Comparison of ENCODE assay signal across 27 cellular contexts in the genomic region with DNA sequence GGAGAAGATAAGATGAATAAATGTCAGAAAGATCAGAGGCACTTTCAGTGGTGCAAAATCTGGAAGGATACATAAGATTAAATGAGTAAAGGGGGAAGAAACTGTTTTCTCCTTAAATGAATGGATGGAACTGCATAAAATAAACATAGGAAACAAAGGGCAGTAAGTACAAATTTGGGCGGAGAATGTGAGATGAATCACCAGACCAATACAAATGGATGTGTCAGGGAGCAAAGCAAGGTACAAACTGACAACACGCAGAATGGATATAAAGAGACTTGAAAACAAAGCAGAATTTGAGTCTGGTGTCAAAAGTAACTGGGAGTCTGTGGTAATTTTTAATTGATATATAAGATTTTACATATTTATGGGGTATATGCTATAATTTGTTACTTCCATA.
DNase-seq lines count a peak whose midpoint lies in the region; ATAC-seq and TF ChIP-seq lines count a peak whose summit lies in the region.
"Had no signal": no experiment of that assay in that cellular context is flagged by ENCODE, and none has a peak within 500 bp of the region (broad histone marks: within the 10 kb centered on the region; RNA-seq: fewer than 3 reads in every experiment).

No MANE protein-coding gene starts in this region.

- DNase-seq in GM23248 (peak; percentile 65), RWPE2 (ENCODE audit: low spot score) (no peak), epithelial cell of esophagus (ENCODE audit: low read depth) (peak; percentile 68), osteoblast (ENCODE audit: insufficient read length, low spot score, missing footprints) (peak; percentile 43), NCI-H1694 treated with DMSO at 0.1 percent for 48 hours (lab: John Stamatoyannopoulos, UW) (no peak), adrenal gland (no peak)
- DNase-seq in stimulated activated CD4-positive, alpha-beta T cell treated with anti-CD3 and anti-CD28 coated beads, Interleukin-2, amount 100 ng/mL, for 24 hours: no peak
- DNase-seq: activated CD4-positive, alpha-beta T cell treated with anti-CD3 and anti-CD28 coated beads, Interleukin-2, amount 10 ng/mL, durations not matched to agents 7 days and 5 days; activated naive CD8-positive, alpha-beta T cell treated with anti-CD3 and anti-CD28 coated beads for 36 hours; caudate nucleus; CD8-positive, alpha-beta T cell; glutamatergic neuron; left colon; MM.1S; NCI-H1694; NCI-H774; OCI-M1; psoas muscle; SJCRH30; stimulated activated CD4-positive, alpha-beta T cell treated with anti-CD3 and anti-CD28 coated beads, Interleukin-4, amount 100 ng/mL, for 4 hours; stimulated activated naive CD8-positive, alpha-beta T cell treated with anti-CD3 and anti-CD28 coated beads, Interleukin-15, amount 100 ng/mL, for 72 hours; trophoblast cell had no signal

- H3K4me1 ChIP-seq in GM23248 (ENCODE audit: insufficient read depth) (peaks cover 33% of the 10 kb centered on the region), RWPE2 (ENCODE audit: insufficient read depth, poor library complexity, severe bottlenecking) (no peaks in the 10 kb centered on the region), osteoblast (ENCODE audit: insufficient read depth, low read length) (peaks cover 6% of the 10 kb centered on the region), adrenal gland (replicated peaks in 1 of 2) (peaks cover 0 to 12% of the 10 kb centered on the region in 2 donors)
- H3K4me1 ChIP-seq: psoas muscle had no signal

- TF ChIP-seq CTCF in RWPE2 (IDR thresholded peaks at IDR 0.05; ENCODE audit: poor library complexity, severe bottlenecking): no peak
- no peak for TF ChIP-seq CTCF in epithelial cell of esophagus (IDR thresholded peaks at IDR 0.05; ENCODE audit: insufficient read depth, low read depth, low read length, missing control alignments)
- TF ChIP-seq CTCF in osteoblast (IDR thresholded peaks at IDR 0.05; ENCODE audit: extremely low read depth, low read depth, low read length): no peak
- TF ChIP-seq CTCF in adrenal gland (IDR thresholded peaks at IDR 0.05): no peak

- H2AFZ ChIP-seq in GM23248: no peak overlapping the region
- no peak overlapping the region for H2AFZ ChIP-seq in osteoblast (ENCODE audit: low read length)

- 24 to 47% methylated on average over 2 of the region's 2 CpGs for WGBS in GM23248 (ENCODE audit: low coverage in 1 of 2, low lambda C conversion rate in 2 of 2, missing lambda C conversion rate in 2 of 2), 2 experiments
- WGBS in adrenal gland, 4 donors: 75 to 85% (median 76%) methylated on average over 2 of the region's 2 CpGs

- in situ Hi-C loops in GM23248 (cut with MboI): no loop called here

- H3K27ac ChIP-seq in GM23248: no peak overlapping the region
- H3K27ac ChIP-seq in RWPE2 (ENCODE audit: poor library complexity, severe bottlenecking): no peak overlapping the region
- no peak overlapping the region for H3K27ac ChIP-seq in osteoblast (ENCODE audit: low read depth, low read length)
- no peak overlapping the region for H3K27ac ChIP-seq in adrenal gland
- H3K27ac ChIP-seq: epithelial cell of prostate, psoas muscle, SJCRH30 had no signal

- intact Hi-C loops in adrenal gland (cut with DNase I): no loop called here

- H3K9me3 ChIP-seq in GM23248 (ENCODE audit: low read depth) (no peaks in the 10 kb centered on the region), RWPE2 (ENCODE audit: severe bottlenecking) (no peaks in the 10 kb centered on the region), osteoblast (ENCODE audit: low read depth, low read length) (no peaks in the 10 kb centered on the region), adrenal gland (replicated peaks in 1 of 3) (no peaks in the 10 kb centered on the region)
- H3K9me3 ChIP-seq: psoas muscle, SJCRH30 had no signal

- H3K9ac ChIP-seq in GM23248: no peak overlapping the region

- H3K36me3 ChIP-seq in GM23248 (ENCODE audit: low read depth) (no peaks in the 10 kb centered on the region), RWPE2 (ENCODE audit: low read depth) (no peaks in the 10 kb centered on the region), osteoblast (ENCODE audit: insufficient read depth, low read length) (no peaks in the 10 kb centered on the region), adrenal gland (replicated peaks in 1 of 2) (no peaks in the 10 kb centered on the region)
- H3K36me3 ChIP-seq: SJCRH30 had no signal

- H3K4me3 ChIP-seq in GM23248 (no peak overlapping the region), RWPE2 (ENCODE audit: severe bottlenecking) (no peak overlapping the region), epithelial cell of esophagus (ENCODE audit: low read length) (no peak overlapping the region), osteoblast (ENCODE audit: insufficient read depth, low read length) (no peak overlapping the region), adrenal gland (no peak overlapping the region)
- H3K4me3 ChIP-seq: psoas muscle, SJCRH30 had no signal

- no peaks in the 10 kb centered on the region; the same call in none of the 2 replicates for H3K9me2 ChIP-seq in GM23248 (ENCODE audit: insufficient read depth)

- no peaks in the 10 kb centered on the region for H4K20me1 ChIP-seq in GM23248 (ENCODE audit: insufficient read depth)
- H4K20me1 ChIP-seq in osteoblast (ENCODE audit: insufficient read depth, low read length): no peaks in the 10 kb centered on the region

- H3F3A ChIP-seq in GM23248 (ENCODE audit: insufficient read depth): peaks cover 18% of the 10 kb centered on the region

- H3K27me3 ChIP-seq in GM23248 (replicated peaks; ENCODE audit: insufficient read depth) (no peaks in the 10 kb centered on the region), RWPE2 (ENCODE audit: insufficient read depth, poor library complexity, severe bottlenecking) (no peaks in the 10 kb centered on the region), osteoblast (ENCODE audit: insufficient read depth, low read length) (no peaks in the 10 kb centered on the region), adrenal gland (no peaks in the 10 kb centered on the region)
- H3K27me3 ChIP-seq: SJCRH30 had no signal

- H3K79me2 ChIP-seq in GM23248 (ENCODE audit: insufficient read depth) (no peaks in the 10 kb centered on the region), osteoblast (ENCODE audit: insufficient read depth, low read length) (no peaks in the 10 kb centered on the region)

- peak overlapping the region; percentile 7 for H3K4me2 ChIP-seq in GM23248 (ENCODE audit: unreplicated experiment)
- H3K4me2 ChIP-seq in osteoblast (ENCODE audit: insufficient read depth, low read length): no peak overlapping the region

- TF ChIP-seq POLR2A in adrenal gland (IDR thresholded peaks at IDR 0.05): no peak

- ATAC-seq in RWPE2 (ENCODE audit: low read depth) (peak; percentile 55; the same call in 2 of the 3 replicates), GM21786 (IDR thresholded peaks at IDR 0.05; ENCODE audit: unreplicated experiment) (no peak)
- ATAC-seq: activated T-helper 17 cell treated with anti-CD3 and anti-CD28 coated beads, Interleukin-2, amount 50 U/mL, for 72 hours; CD8-positive, alpha-beta T cell; HepG2; left colon; natural killer cell treated with Interleukin-12 subunit alpha and Interleukin-12 subunit beta and Interleukin-15 and Interleukin-18, amount 100 ng/mL, for 72 hours; psoas muscle; stimulated activated naive CD8-positive, alpha-beta T cell treated with anti-CD3 and anti-CD28 coated beads, Interleukin-15, amount 100 ng/mL, for 72 hours had no signal

Comparison
In these comparisons a context has a peak if more than half of its experiments do, and no peak if none do; other contexts are left out.
1. DNase-seq: peak in GM23248 (single experiment), epithelial cell of esophagus (single experiment) and osteoblast (single experiment); none in RWPE2 (single experiment), stimulated activated CD4-positive, alpha-beta T cell treated with anti-CD3 and anti-CD28 coated beads, Interleukin-2, amount 100 ng/mL, for 24 hours (0 of 2), NCI-H1694 treated with DMSO at 0.1 percent for 48 hours (single experiment) and adrenal gland (0 of 7).